30 cellular contexts compared by ENCODE assay signal in genomic region chr15:48891229-48891765, GRCh38. TPM values are rescaled to one million over a fixed set of nuclear protein-coding genes. Genes with fewer than 3 reads are reported as not detected.
DNase-seq lines count a peak whose midpoint lies in the region; ATAC-seq lines count a peak whose summit lies in the region.
"Had no signal": no experiment of that assay in that cellular context is flagged by ENCODE, and none has a peak within 500 bp of the region (broad histone marks: within the 10 kb centered on the region; RNA-seq: fewer than 3 reads in every experiment).

No MANE protein-coding gene starts in this region.

- H3K9ac ChIP-seq in adipocyte (ENCODE audit: low read length), result no peak overlapping the region
- H3K9ac ChIP-seq in mesenchymal stem cell (ENCODE audit: low read length), result no peak overlapping the region

- no peak overlapping the region for H2BK5ac ChIP-seq in mesenchymal stem cell (ENCODE audit: low read depth, low read length, poor library complexity, severe bottlenecking)

- no peak overlapping the region for H3K4me3 ChIP-seq in adipocyte (ENCODE audit: low read length)
- H3K4me3 ChIP-seq in mesenchymal stem cell (ENCODE audit: insufficient read depth in 1 of 2, low read depth in 1 of 2, low read length in 2 of 2), result no peak overlapping the region
- H3K4me3 ChIP-seq: A549 had no signal

- H3K23ac ChIP-seq in mesenchymal stem cell (ENCODE audit: low read length in 2 of 2), result no peak overlapping the region

- POLR2A ChIA-PET in T-cell (lab: Charles Lee), result no interaction called here

- 96% methylated on average over 6 of the region's 6 CpGs for WGBS in mesenchymal stem cell

- H4K8ac ChIP-seq in mesenchymal stem cell (ENCODE audit: low read length), result no peak overlapping the region

- H3K4me1 ChIP-seq in adipocyte (ENCODE audit: control insufficient read depth, insufficient read depth, low read length) (peaks cover 7% of the 10 kb centered on the region), mesenchymal stem cell (ENCODE audit: control insufficient read depth, insufficient read depth, low read depth, low read length) (peaks cover 1% of the 10 kb centered on the region)

- H3K9me3 ChIP-seq in adipocyte (ENCODE audit: control insufficient read depth, low read length), result no peaks in the 10 kb centered on the region
- no peaks in the 10 kb centered on the region for H3K9me3 ChIP-seq in mesenchymal stem cell (ENCODE audit: control insufficient read depth, low read length)
- H3K9me3 ChIP-seq: A549 had no signal

- no peak overlapping the region for H2BK120ac ChIP-seq in mesenchymal stem cell (ENCODE audit: low read depth, low read length)

- H3K79me1 ChIP-seq in mesenchymal stem cell (replicated peaks; ENCODE audit: low read length, poor library complexity, severe bottlenecking), result no peaks in the 10 kb centered on the region

- no peak overlapping the region for H3K27ac Mint-ChIP-seq in T-cell
- H3K27ac Mint-ChIP-seq: activated CD4-positive, alpha-beta T cell treated with anti-CD3 and anti-CD28 coated beads for 36 hours; activated CD8-positive, alpha-beta T cell treated with anti-CD3 and anti-CD28 coated beads for 36 hours; activated naive CD4-positive, alpha-beta T cell treated with anti-CD3 and anti-CD28 coated beads, Interleukin-2, amount 50 U/mL, for 24 hours; CD4-positive, CD25-positive, alpha-beta regulatory T cell; dendritic cell treated with granulocyte-macrophage colony-stimulating factor and Interleukin-4, amounts not matched to agents 40 ng/mL and 50 ng/mL, for 4 days; endodermal cell; mesothelial cell of epicardium had no signal

- no peak overlapping the region for H3K4me3 Mint-ChIP-seq in T-cell
- H3K4me3 Mint-ChIP-seq: activated CD4-positive, alpha-beta T cell treated with anti-CD3 and anti-CD28 coated beads for 36 hours; activated CD8-positive, alpha-beta T cell treated with anti-CD3 and anti-CD28 coated beads for 36 hours; activated naive CD4-positive, alpha-beta T cell treated with anti-CD3 and anti-CD28 coated beads, Interleukin-2, amount 50 U/mL, for 24 hours; CD4-positive, CD25-positive, alpha-beta regulatory T cell; dendritic cell treated with granulocyte-macrophage colony-stimulating factor and Interleukin-4, amounts not matched to agents 40 ng/mL and 50 ng/mL, for 4 days; endodermal cell; mesothelial cell of epicardium had no signal

- no peak overlapping the region for H2BK12ac ChIP-seq in mesenchymal stem cell (ENCODE audit: low read length in 2 of 2)

- H3K9me3 Mint-ChIP-seq in T-cell, result no peaks in the 10 kb centered on the region
- H3K9me3 Mint-ChIP-seq: activated CD8-positive, alpha-beta T cell treated with anti-CD3 and anti-CD28 coated beads for 36 hours; activated naive CD4-positive, alpha-beta T cell treated with anti-CD3 and anti-CD28 coated beads, Interleukin-2, amount 50 U/mL, for 24 hours; dendritic cell treated with granulocyte-macrophage colony-stimulating factor and Interleukin-4, amounts not matched to agents 40 ng/mL and 50 ng/mL, for 4 days; endodermal cell; mesothelial cell of epicardium had no signal

- DNase-seq in NCI-H2227 (lab: John Stamatoyannopoulos, UW; ENCODE audit: unreplicated experiment), result peak; percentile 8
- DNase-seq in NCI-H2227 treated with DMSO at 0.1 percent for 48 hours (lab: John Stamatoyannopoulos, UW), result no peak
- peak; percentile 27 for DNase-seq in adipocyte (ENCODE audit: low read depth)
- DNase-seq in mesenchymal stem cell, result no peak
- DNase-seq in T-cell, result no peak
- no peak for DNase-seq in EL
- DNase-seq: activated CD4-positive, alpha-beta T cell treated with anti-CD3 and anti-CD28 coated beads for 36 hours; activated CD8-positive, alpha-beta T cell treated with anti-CD3 and anti-CD28 coated beads for 36 hours; AML-193; anterior cingulate cortex; CD4-positive, CD25-positive, alpha-beta regulatory T cell; DND-41; endodermal cell; head of caudate nucleus; NCI-H1105; NCI-H1930; NCI-H748 treated with DMSO at 0.1 percent for 48 hours; SHP77; stimulated activated CD4-positive, alpha-beta T cell treated with anti-CD3 and anti-CD28 coated beads, Interleukin-15, amount 100 ng/mL, for 24 hours; stimulated activated CD4-positive, alpha-beta T cell treated with anti-CD3 and anti-CD28 coated beads, Interleukin-4, amount 100 ng/mL, for 4 hours; SW 1271; T-helper 9 cell; trophoblast cell had no signal

- CTCF ChIA-PET in T-cell (lab: Charles Lee), result interaction anchor here in 1 of 2 donors (0.9 kb wide), 1 partner anchor 90 kb away, joined by 5 read pairs; no protein-coding TSS in a partner anchor

- H3K4me1 Mint-ChIP-seq in T-cell, result no peaks in the 10 kb centered on the region
- H3K4me1 Mint-ChIP-seq: activated naive CD4-positive, alpha-beta T cell treated with anti-CD3 and anti-CD28 coated beads, Interleukin-2, amount 50 U/mL, for 24 hours; endodermal cell; mesothelial cell of epicardium had no signal

- H3K36me3 Mint-ChIP-seq in T-cell, result no peaks in the 10 kb centered on the region
- H3K36me3 Mint-ChIP-seq: activated naive CD4-positive, alpha-beta T cell treated with anti-CD3 and anti-CD28 coated beads, Interleukin-2, amount 50 U/mL, for 24 hours; CD4-positive, CD25-positive, alpha-beta regulatory T cell; mesothelial cell of epicardium had no signal

- no peak overlapping the region for H2BK15ac ChIP-seq in mesenchymal stem cell (ENCODE audit: low read depth, poor library complexity, severe bottlenecking)

- no peak overlapping the region for H2AK5ac ChIP-seq in mesenchymal stem cell (ENCODE audit: low read length, severe bottlenecking)

- peak overlapping the region; percentile 10 for H3K27ac ChIP-seq in mesenchymal stem cell (ENCODE audit: low read length, poor library complexity, severe bottlenecking)
- H3K27ac ChIP-seq: A549, VCaP had no signal

- H3K36me3 ChIP-seq in adipocyte (ENCODE audit: control insufficient read depth, insufficient read depth, low read length, severe bottlenecking) (no peaks in the 10 kb centered on the region), mesenchymal stem cell (ENCODE audit: control insufficient read depth in 1 of 2, insufficient read depth in 2 of 2, low read depth in 1 of 2, low read length in 2 of 2) (no peaks in the 10 kb centered on the region)

- no peak overlapping the region for H3K4ac ChIP-seq in mesenchymal stem cell (ENCODE audit: low read depth in 1 of 2, low read length in 2 of 2)

- ATAC-seq in T-cell (replicated peaks in 1 of 4) (no peak), GM18868 (IDR thresholded peaks at IDR 0.05; ENCODE audit: unreplicated experiment) (no peak), HG02642 (IDR thresholded peaks at IDR 0.05; ENCODE audit: poor library complexity, unreplicated experiment) (no peak)
- ATAC-seq: A549; activated CD4-positive, alpha-beta T cell treated with anti-CD3 and anti-CD28 coated beads for 36 hours; activated CD8-positive, alpha-beta T cell treated with anti-CD3 and anti-CD28 coated beads for 36 hours had no signal

- H3K27me3 Mint-ChIP-seq in T-cell, result peaks cover 19 to 31% of the 10 kb centered on the region in 2 donors

- H4K91ac ChIP-seq in mesenchymal stem cell (ENCODE audit: low read length), result no peak overlapping the region

- no peak overlapping the region for H3K14ac ChIP-seq in mesenchymal stem cell (ENCODE audit: low read length in 2 of 2)

- H3K18ac ChIP-seq in mesenchymal stem cell (ENCODE audit: low read depth in 1 of 2, low read length in 2 of 2), result no peak overlapping the region

- H3K27me3 ChIP-seq in adipocyte (replicated peaks; ENCODE audit: control insufficient read depth, insufficient read depth, low read length) (no peaks in the 10 kb centered on the region), mesenchymal stem cell (ENCODE audit: control insufficient read depth in 1 of 2, insufficient read depth in 1 of 2, low read length in 2 of 2) (no peaks in the 10 kb centered on the region)

- H3K4me2 ChIP-seq in mesenchymal stem cell (ENCODE audit: low read length, poor library complexity, severe bottlenecking), result no peak overlapping the region
- H3K4me2 ChIP-seq: A549 had no signal

- no peak overlapping the region for H2AFZ ChIP-seq in mesenchymal stem cell (ENCODE audit: low read depth, low read length)

RNA-seq across cellular contexts. Expression of gene EID1, which starts 13.4 kb away (rescaled TPM):
- polyA plus RNA-seq in mesenchymal stem cell (2013, experiment 1 of 2), result 264 TPM
- polyA plus RNA-seq in mesenchymal stem cell (2013, experiment 2 of 2), result 277 TPM
- total RNA-seq in T-cell, result 10 to 100 TPM; 43.4 to 82.0 (median 74.4) TPM

Comparison
In these comparisons a context has a peak if more than half of its experiments do, and no peak if none do; other contexts are left out.
1. DNase-seq: peak in NCI-H2227 (single experiment) and adipocyte (single experiment); none in NCI-H2227 treated with DMSO at 0.1 percent for 48 hours (single experiment), mesenchymal stem cell (single experiment), T-cell (0 of 34) and EL (single experiment).